Comparison of ENCODE assay signal across 22 cellular contexts in the genomic region with DNA sequence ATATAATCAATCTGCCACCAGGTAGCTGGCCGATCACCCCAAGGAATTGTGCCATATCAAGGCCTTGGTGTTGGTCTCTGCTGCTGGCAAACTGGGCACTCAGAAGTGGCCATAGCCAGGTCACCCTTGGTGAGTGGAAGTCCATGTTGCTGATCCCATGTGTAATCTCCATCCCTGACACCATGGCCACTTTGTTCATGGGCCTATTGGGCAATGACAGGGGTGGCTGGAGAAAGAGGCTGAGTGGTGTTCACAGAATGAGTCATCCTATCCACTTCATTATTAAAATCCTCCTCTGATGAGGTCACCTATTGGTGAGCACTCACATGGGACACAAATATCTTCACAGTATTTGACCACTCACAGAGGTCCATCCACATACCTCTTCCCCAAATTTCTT. TPM values are rescaled to one million over a fixed set of nuclear protein-coding genes. Genes with fewer than 3 reads are reported as not detected.
DNase-seq lines count a peak whose midpoint lies in the region; ATAC-seq and TF ChIP-seq lines count a peak whose summit lies in the region.
"Had no signal": no experiment of that assay in that cellular context is flagged by ENCODE, and none has a peak within 500 bp of the region (broad histone marks: within the 10 kb centered on the region; RNA-seq: fewer than 3 reads in every experiment).

No MANE protein-coding gene starts in this region.

- H3K4me3 Mint-ChIP-seq in stimulated activated naive B cell treated with anti-CD40 and anti-IgM and Interleukin-4, amounts not matched to agents 10 μg/mL and 1 μg/mL and 100 μg/mL, for 72 hours, result no peak overlapping the region
- H3K4me3 Mint-ChIP-seq: activated CD8-positive, alpha-beta T cell treated with anti-CD3 and anti-CD28 coated beads for 36 hours; activated T-cell treated with anti-CD3 and anti-CD28 coated beads, Interleukin-2, amount 50 U/mL, for 4 hours; central memory CD8-positive, alpha-beta T cell; mesothelial cell of epicardium; neural crest cell; T-helper 17 cell; WTC11 had no signal

- no peak overlapping the region for H3K27ac Mint-ChIP-seq in stimulated activated naive B cell treated with anti-CD40 and anti-IgM and Interleukin-4, amounts not matched to agents 10 μg/mL and 1 μg/mL and 100 μg/mL, for 72 hours
- H3K27ac Mint-ChIP-seq: activated CD8-positive, alpha-beta T cell treated with anti-CD3 and anti-CD28 coated beads for 36 hours; mesothelial cell of epicardium; T-helper 17 cell; WTC11 had no signal

- H3K4me3 ChIP-seq in PC-3 (ENCODE audit: low read length) (no peak overlapping the region), epithelial cell of proximal tubule (ENCODE audit: low read depth, low read length) (no peak overlapping the region)
- H3K4me3 ChIP-seq: BLaER1, thoracic aorta had no signal

- no peaks in the 10 kb centered on the region for H3K9me3 ChIP-seq in PC-3 (ENCODE audit: low read length)

- ATAC-seq in PC-3, result no peak
- ATAC-seq in stimulated activated naive B cell treated with anti-CD40 and anti-IgM and Interleukin-4, amounts not matched to agents 10 μg/mL and 1 μg/mL and 100 μg/mL, for 72 hours (replicated peaks), result no peak
- ATAC-seq: activated CD8-positive, alpha-beta T cell treated with anti-CD3 and anti-CD28 coated beads for 36 hours; activated T-cell treated with anti-CD3 and anti-CD28 coated beads, Interleukin-2, amount 50 U/mL, for 4 hours; left colon; T-helper 17 cell; WTC11 had no signal

- peaks cover 17 to 24% of the 10 kb centered on the region in 2 donors for H3K4me1 Mint-ChIP-seq in stimulated activated naive B cell treated with anti-CD40 and anti-IgM and Interleukin-4, amounts not matched to agents 10 μg/mL and 1 μg/mL and 100 μg/mL, for 72 hours
- H3K4me1 Mint-ChIP-seq: central memory CD8-positive, alpha-beta T cell; mesothelial cell of epicardium; neural crest cell; WTC11 had no signal

- no peaks in the 10 kb centered on the region for H3K27me3 ChIP-seq in PC-3 (ENCODE audit: low read length)
- H3K27me3 ChIP-seq: BLaER1 had no signal

- H4K20me1 ChIP-seq in PC-3 (ENCODE audit: low read length), result no peaks in the 10 kb centered on the region
- H4K20me1 ChIP-seq: BLaER1 had no signal

- intact Hi-C loops in PC-3 (cut with micrococcal nuclease), result no loop called here

- H3K9me3 Mint-ChIP-seq in stimulated activated naive B cell treated with anti-CD40 and anti-IgM and Interleukin-4, amounts not matched to agents 10 μg/mL and 1 μg/mL and 100 μg/mL, for 72 hours, result peaks cover 15 to 21% of the 10 kb centered on the region in 2 donors

- H3K9me2 ChIP-seq in PC-3 (replicated peaks; ENCODE audit: low read length), result no peaks in the 10 kb centered on the region

- H3K27ac ChIP-seq in PC-3 (ENCODE audit: low read length), result no peak overlapping the region
- H3K27ac ChIP-seq: BLaER1, thoracic aorta had no signal

- H3K79me2 ChIP-seq in PC-3 (ENCODE audit: low read length), result no peaks in the 10 kb centered on the region

- no TSS peak for BruUV-seq in PC-3 (replicated peaks; lab: Mats Ljungman, UMichigan)

- H3K36me3 Mint-ChIP-seq in stimulated activated naive B cell treated with anti-CD40 and anti-IgM and Interleukin-4, amounts not matched to agents 10 μg/mL and 1 μg/mL and 100 μg/mL, for 72 hours, result peaks cover 14 to 25% of the 10 kb centered on the region in 2 donors

- no peaks in the 10 kb centered on the region for H3K27me3 Mint-ChIP-seq in stimulated activated naive B cell treated with anti-CD40 and anti-IgM and Interleukin-4, amounts not matched to agents 10 μg/mL and 1 μg/mL and 100 μg/mL, for 72 hours
- H3K27me3 Mint-ChIP-seq: activated CD8-positive, alpha-beta T cell treated with anti-CD3 and anti-CD28 coated beads for 36 hours; central memory CD8-positive, alpha-beta T cell; T-helper 17 cell had no signal

- H3K4me2 ChIP-seq in PC-3 (ENCODE audit: low read length), result no peak overlapping the region
- H3K4me2 ChIP-seq: BLaER1 had no signal

- CTCF ChIA-PET in PC-3 (lab: Charles Lee), result no interaction called here

- DNase-seq in GM04504 (ENCODE audit: low read depth), result peak; percentile 23
- DNase-seq in PC-3, result peak; percentile 46
- DNase-seq in epithelial cell of proximal tubule (ENCODE audit: low read depth), result peak; percentile 36
- DNase-seq in myocyte (ENCODE audit: low read depth), result peak; percentile 15
- DNase-seq in activated effector memory CD4-positive, alpha-beta T cell treated with Interleukin-2 at 50 U/mL for 16 hours, result no peak
- DNase-seq in activated gamma-delta T cell treated with Interleukin-2 at 50 U/mL for 16 hours, result no peak
- DNase-seq in stimulated activated naive B cell treated with anti-CD40 and anti-IgM and Interleukin-4, amounts not matched to agents 10 μg/mL and 1 μg/mL and 100 μg/mL, for 72 hours, result no peak
- DNase-seq: activated CD8-positive, alpha-beta T cell treated with anti-CD3 and anti-CD28 coated beads for 36 hours; activated T-cell treated with anti-CD3 and anti-CD28 coated beads, Interleukin-2, amount 50 U/mL, for 4 hours; effector CD8-positive, alpha-beta T cell; GOT3; KBM-7; left colon; NCI-H1105; NCI-H526; T-helper 17 cell had no signal

- no peaks in the 10 kb centered on the region for H3F3A ChIP-seq in PC-3 (ENCODE audit: low read length, unreplicated experiment)

- POLR2A ChIA-PET in PC-3 (lab: Charles Lee; ENCODE audit: unreplicated experiment), result no interaction called here

- TF ChIP-seq CTCF in PC-3 (conservative IDR thresholded peaks at IDR 0.05; ENCODE audit: low read depth, low read length) (no peak), epithelial cell of proximal tubule (conservative IDR thresholded peaks at IDR 0.05; ENCODE audit: low read depth, low read length) (no peak)

- no peaks in the 10 kb centered on the region; the same call in 1 of the 2 replicates for H3K36me3 ChIP-seq in PC-3 (ENCODE audit: low read depth, low read length)
- H3K36me3 ChIP-seq: BLaER1 had no signal

- H3K9ac ChIP-seq in PC-3 (ENCODE audit: low read length), result no peak overlapping the region
- H3K9ac ChIP-seq: BLaER1 had no signal

- no peaks in the 10 kb centered on the region for H3K4me1 ChIP-seq in PC-3 (ENCODE audit: insufficient read depth, low read length)

- H2AFZ ChIP-seq in PC-3 (ENCODE audit: low read length), result no peak overlapping the region

RNA-seq across cellular contexts. Expression of a gene that starts 26.7 kb away (rescaled TPM):
- 0.26 and 0.69 TPM in 2 replicates for total RNA-seq in PC-3 (2014; rRNA removed)
- total RNA-seq in epithelial cell of proximal tubule, result 0.12 and 1.9 TPM in 2 replicates
- 0.16 TPM in 2 replicates for total RNA-seq in myocyte
- 0.38 TPM for polyA plus RNA-seq in myocyte (2012)

Comparison
In these comparisons a context has a peak if more than half of its experiments do, and no peak if none do; other contexts are left out.
1. DNase-seq: peak in GM04504 (single experiment), PC-3 (single experiment), epithelial cell of proximal tubule (single experiment) and myocyte (single experiment); none in activated effector memory CD4-positive, alpha-beta T cell treated with Interleukin-2 at 50 U/mL for 16 hours (single experiment), activated gamma-delta T cell treated with Interleukin-2 at 50 U/mL for 16 hours (single experiment) and stimulated activated naive B cell treated with anti-CD40 and anti-IgM and Interleukin-4, amounts not matched to agents 10 μg/mL and 1 μg/mL and 100 μg/mL, for 72 hours (single experiment).